ENCODE assay signal across 1 cellular context in genomic region chr1:207034208-207034607, GRCh38.
TF ChIP-seq lines count a peak whose summit lies in the region.

No MANE protein-coding gene starts in this region.

TF ChIP-seq in HCT116, 20 proteins besides CTCF, POLR2A, EP300 and RAD21 (continued from another document):
- TF ChIP-seq ZBTB33 (IDR thresholded peaks at IDR 0.05; ENCODE audit: extremely low read depth, insufficient replicate concordance, low read length) (no peak), YY1 (IDR thresholded peaks at IDR 0.05; ENCODE audit: extremely low read depth, insufficient replicate concordance, low read depth, low read length) (no peak), CBX3 (IDR thresholded peaks at IDR 0.05; ENCODE audit: low read depth) (no peak), SIN3A (IDR thresholded peaks at IDR 0.05; ENCODE audit: low read depth) (no peak), JUND (IDR thresholded peaks at IDR 0.05) (no peak), TCF7L2 (IDR thresholded peaks at IDR 0.05; ENCODE audit: borderline replicate concordance, extremely low read depth, insufficient read depth, insufficient read length) (no peak), MAX (IDR thresholded peaks at IDR 0.05) (no peak), FOSL1 (IDR thresholded peaks at IDR 0.05; ENCODE audit: low read depth) (no peak), ELF1 (IDR thresholded peaks at IDR 0.05; ENCODE audit: borderline replicate concordance, low read depth) (no peak), SRF (IDR thresholded peaks at IDR 0.05; ENCODE audit: low read depth) (no peak)
TF ChIP-seq in HCT116: peak in this region for 0.
